29 cellular contexts compared by ENCODE assay signal in genomic region chr10:96283756-96284155, GRCh38. TPM values are rescaled to one million over a fixed set of nuclear protein-coding genes. Genes with fewer than 3 reads are reported as not detected.
A peak's percentile ranks its signal among the peaks of the same experiment; 100 is the strongest.
DNase-seq lines count a peak whose midpoint lies in the region; ATAC-seq and TF ChIP-seq lines count a peak whose summit lies in the region.
"Had no signal": no experiment of that assay in that cellular context is flagged by ENCODE, and none has a peak within 500 bp of the region (broad histone marks: within the 10 kb centered on the region; RNA-seq: fewer than 3 reads in every experiment).

No MANE protein-coding gene starts in this region.

- in situ Hi-C loops in T47D (cut with HindIII; ENCODE audit: low pct_unique_long_range_greater_than_20kb, low sequenced_read_pairs), result no loop called here

- H3K9me3 Mint-ChIP-seq in MCF 10A (ENCODE audit: unreplicated experiment), result no peaks in the 10 kb centered on the region
- H3K9me3 Mint-ChIP-seq in type B pancreatic cell, result peaks cover 8% of the 10 kb centered on the region
- H3K9me3 Mint-ChIP-seq in CD8-positive, alpha-beta T cell, result no peaks in the 10 kb centered on the region
- H3K9me3 Mint-ChIP-seq in immature natural killer cell, result no peaks in the 10 kb centered on the region
- H3K9me3 Mint-ChIP-seq: CD14-positive monocyte had no signal

- no peak for TF ChIP-seq CTCF in MCF 10A (IDR thresholded peaks at IDR 0.05; ENCODE audit: unreplicated experiment)
- no peak for TF ChIP-seq CTCF in hepatocyte (IDR thresholded peaks at IDR 0.05; ENCODE audit: poor library complexity)
- no peak for TF ChIP-seq CTCF in lower lobe of right lung (IDR thresholded peaks at IDR 0.05)
- no peak for TF ChIP-seq CTCF in type B pancreatic cell (conservative IDR thresholded peaks at IDR 0.05)
- TF ChIP-seq CTCF in CD8-positive, alpha-beta T cell (IDR thresholded peaks at IDR 0.05), result no peak

- H3K4me2 ChIP-seq in hepatocyte, result no peak overlapping the region
- H3K4me2 ChIP-seq: PC-9 had no signal

- H3K4me1 ChIP-seq in hepatocyte (ENCODE audit: insufficient read depth), result peaks cover 14% of the 10 kb centered on the region
- peaks cover 9% of the 10 kb centered on the region for H3K4me1 ChIP-seq in lower lobe of right lung
- H3K4me1 ChIP-seq in CD8-positive, alpha-beta T cell (ENCODE audit: insufficient read depth, low read length), result peaks cover 6% of the 10 kb centered on the region
- H3K4me1 ChIP-seq: BE2C had no signal

- H3K4me3 Mint-ChIP-seq in MCF 10A (ENCODE audit: unreplicated experiment), result no peak overlapping the region
- no peak overlapping the region for H3K4me3 Mint-ChIP-seq in type B pancreatic cell
- H3K4me3 Mint-ChIP-seq in CD8-positive, alpha-beta T cell, result no peak overlapping the region
- H3K4me3 Mint-ChIP-seq in immature natural killer cell, result no peak overlapping the region
- H3K4me3 Mint-ChIP-seq: CD14-positive monocyte had no signal

- intact Hi-C loops in MCF 10A (cut with micrococcal nuclease) (no loop called here), lower lobe of right lung (cut with DNase I) (no loop called here)
- intact Hi-C loops in CD8-positive, alpha-beta T cell (cut with DNase I, micrococcal nuclease), result no loop called here

- H3K9me3 ChIP-seq in hepatocyte (ENCODE audit: low read depth) (no peaks in the 10 kb centered on the region), lower lobe of right lung (no peaks in the 10 kb centered on the region)
- no peaks in the 10 kb centered on the region for H3K9me3 ChIP-seq in CD8-positive, alpha-beta T cell (ENCODE audit: low read length)
- H3K9me3 ChIP-seq: BE2C, MG63 had no signal

- H3K4me3 ChIP-seq in hepatocyte (no peak overlapping the region), lower lobe of right lung (no peak overlapping the region)
- H3K4me3 ChIP-seq in CD8-positive, alpha-beta T cell (ENCODE audit: low read depth, low read length), result no peak overlapping the region
- H3K4me3 ChIP-seq: GM23248, MG63, PC-9 had no signal

- CTCF ChIA-PET in MCF 10A (lab: Yijun Ruan, JAX), result interaction anchor here (0.7 to 1.0 kb wide), 2 partner anchors 54 to 321 kb away, joined by 3 to 5 read pairs; no protein-coding TSS in a partner anchor
- CTCF ChIA-PET in CD8-positive, alpha-beta T cell (lab: Charles Lee), result no interaction called here

- no peaks in the 10 kb centered on the region for H4K20me1 ChIP-seq in hepatocyte (ENCODE audit: insufficient read depth, poor library complexity, severe bottlenecking)

- H3K79me2 ChIP-seq in hepatocyte, result no peaks in the 10 kb centered on the region

- POLR2A ChIA-PET in MCF 10A (lab: Yijun Ruan, JAX), result no interaction called here
- POLR2A ChIA-PET in CD8-positive, alpha-beta T cell (lab: Charles Lee), result no interaction called here

- no peak overlapping the region for H2AFZ ChIP-seq in hepatocyte
- H2AFZ ChIP-seq: GM23248, PC-9 had no signal

- DNase-seq in T47D (ENCODE audit: low read depth in 1 of 2, low spot score in 1 of 2) (peak; percentile 28 to 91), MCF 10A (ENCODE audit: unreplicated experiment) (no peak), hepatocyte (ENCODE audit: low spot score) (no peak), lower lobe of right lung (no peak), type B pancreatic cell (ENCODE audit: extremely low spot score, unreplicated experiment) (no peak), immature natural killer cell (no peak)
- no peak for DNase-seq in CD8-positive, alpha-beta T cell
- DNase-seq: 8988T, ACHN, BE2C, GM23248, H7, KBM-7, MG63, NCI-H1105 treated with DMSO at 0.1 percent for 48 hours, NCI-H146, NCI-H1930, NCI-H2107, NCI-H524, NCI-H774, PC-9 had no signal

- H3K27me3 ChIP-seq in hepatocyte (no peaks in the 10 kb centered on the region), lower lobe of right lung (ENCODE audit: low read depth) (no peaks in the 10 kb centered on the region)
- no peaks in the 10 kb centered on the region for H3K27me3 ChIP-seq in CD8-positive, alpha-beta T cell (ENCODE audit: insufficient read depth, low read length)
- H3K27me3 ChIP-seq: BE2C, MG63 had no signal

- no peaks in the 10 kb centered on the region for H3K9me2 ChIP-seq in hepatocyte (replicated peaks; ENCODE audit: insufficient read depth)

- H3K27ac ChIP-seq in hepatocyte (peak overlapping the region; percentile 36), lower lobe of right lung (no peak overlapping the region)
- no peak overlapping the region for H3K27ac ChIP-seq in CD8-positive, alpha-beta T cell (ENCODE audit: low read depth, low read length)
- H3K27ac ChIP-seq: GM23248, PC-9 had no signal

- H3K27ac Mint-ChIP-seq in MCF 10A (ENCODE audit: low read depth, unreplicated experiment), result no peak overlapping the region
- H3K27ac Mint-ChIP-seq in type B pancreatic cell, result peak overlapping the region; percentile 50
- no peak overlapping the region for H3K27ac Mint-ChIP-seq in CD8-positive, alpha-beta T cell
- no peak overlapping the region for H3K27ac Mint-ChIP-seq in immature natural killer cell
- H3K27ac Mint-ChIP-seq: CD14-positive monocyte had no signal

- no TSS peak for BruUV-seq in MCF 10A (replicated peaks; lab: Mats Ljungman, UMichigan)

- H3K4me1 Mint-ChIP-seq in MCF 10A (ENCODE audit: insufficient read depth, unreplicated experiment) (peaks cover 22% of the 10 kb centered on the region), type B pancreatic cell (ENCODE audit: unreplicated experiment) (peaks cover 9% of the 10 kb centered on the region), immature natural killer cell (peaks cover 1 to 13% of the 10 kb centered on the region in 2 donors)
- peaks cover 15% of the 10 kb centered on the region for H3K4me1 Mint-ChIP-seq in CD8-positive, alpha-beta T cell (ENCODE audit: low read depth)

- no peaks in the 10 kb centered on the region for H3K36me3 Mint-ChIP-seq in MCF 10A (ENCODE audit: insufficient read depth, unreplicated experiment)
- H3K36me3 Mint-ChIP-seq in type B pancreatic cell, result no peaks in the 10 kb centered on the region
- H3K36me3 Mint-ChIP-seq in CD8-positive, alpha-beta T cell, result no peaks in the 10 kb centered on the region
- H3K36me3 Mint-ChIP-seq in immature natural killer cell, result no peaks in the 10 kb centered on the region
- H3K36me3 Mint-ChIP-seq: CD14-positive monocyte had no signal

- WGBS in hepatocyte (ENCODE audit: low lambda C conversion rate, missing lambda C conversion rate), result 85% methylated on average over 6 of the region's 6 CpGs

- H3K36me3 ChIP-seq in hepatocyte (replicated peaks; ENCODE audit: insufficient read depth, low read depth) (no peaks in the 10 kb centered on the region), lower lobe of right lung (no peaks in the 10 kb centered on the region)
- no peaks in the 10 kb centered on the region for H3K36me3 ChIP-seq in CD8-positive, alpha-beta T cell (ENCODE audit: insufficient read depth, low read length)
- H3K36me3 ChIP-seq: BE2C, MG63 had no signal

- ATAC-seq in lower lobe of right lung (peak; percentile 54 to 72), HG03280 (IDR thresholded peaks at IDR 0.05; ENCODE audit: unreplicated experiment) (no peak)
- no peak for ATAC-seq in CD8-positive, alpha-beta T cell
- ATAC-seq: Right ventricle myocardium inferior had no signal

- no peaks in the 10 kb centered on the region for H3K27me3 Mint-ChIP-seq in MCF 10A (ENCODE audit: insufficient read depth, unreplicated experiment)
- H3K27me3 Mint-ChIP-seq in type B pancreatic cell, result no peaks in the 10 kb centered on the region
- no peaks in the 10 kb centered on the region for H3K27me3 Mint-ChIP-seq in CD8-positive, alpha-beta T cell (ENCODE audit: low read depth)
- peaks cover 3 to 4% (median 3%) of the 10 kb centered on the region in 3 donors for H3K27me3 Mint-ChIP-seq in immature natural killer cell (ENCODE audit: low read depth in 3 of 3)

RNA-seq across cellular contexts. Expression of gene BLNK, which starts 12.4 kb away (rescaled TPM):
- total RNA-seq in MCF 10A (2022) (1.0 and 1.1 TPM in 2 replicates), hepatocyte (4.8 and 6.9 TPM in 2 replicates), lower lobe of right lung (11.2 TPM), type B pancreatic cell (ENCODE audit: low replicate concordance) (21.7 and 59.8 TPM in 2 replicates)
- polyA plus RNA-seq in hepatocyte (6.3 and 9.7 TPM in 2 replicates), immature natural killer cell (under 1 TPM in 2 of 3 donors, not detected in 1; 0.74 to 0.81 TPM)
- total RNA-seq in CD8-positive, alpha-beta T cell, result under 1 TPM; 0.19 to 0.44 TPM
- total RNA-seq: Daoy, G401, GM23248, H7, LHCN-M2, RPMI7951, SK-MEL-5 had no signal
- polyA plus RNA-seq: GM23248 had no signal

RNA-seq across cellular contexts. Expression of gene DNTT, which starts 20.5 kb away (rescaled TPM):
- total RNA-seq in MCF 10A (2022) (not detected in 2 replicates), hepatocyte (not detected in 2 replicates), lower lobe of right lung (not detected), type B pancreatic cell (ENCODE audit: low replicate concordance) (not detected in 2 replicates)
- polyA plus RNA-seq in hepatocyte (0.10 TPM in 1 of 2 replicates, not detected in the other), immature natural killer cell (1 to 10 TPM in 1 of 3 donors, not detected in 2; 2.1 TPM)
- not detected for total RNA-seq in CD8-positive, alpha-beta T cell
- total RNA-seq: Daoy, G401, GM23248, H7, LHCN-M2, PC-9, Right ventricle myocardium inferior, RPMI7951, SK-MEL-5 had no signal
- polyA plus RNA-seq: CD14-positive monocyte, GM23248 had no signal

Comparison
In these comparisons a context has a peak if more than half of its experiments do, and no peak if none do; other contexts are left out.
1. DNase-seq: peak in T47D (2 of 2); none in MCF 10A (single experiment), hepatocyte (single experiment), lower lobe of right lung (single experiment), type B pancreatic cell (single experiment), CD8-positive, alpha-beta T cell (0 of 7) and immature natural killer cell (0 of 3).
2. ATAC-seq: peak in lower lobe of right lung (2 of 2); none in CD8-positive, alpha-beta T cell (single experiment) and HG03280 (single experiment).